In genomic region chr9:76472925-76473324, GRCh38 we compare ENCODE assay signal across 13 cellular contexts. TPM values are rescaled to one million over a fixed set of nuclear protein-coding genes. Genes with fewer than 3 reads are reported as not detected.
DNase-seq lines count a peak whose midpoint lies in the region; ATAC-seq and TF ChIP-seq lines count a peak whose summit lies in the region.
"Had no signal": no experiment of that assay in that cellular context is flagged by ENCODE, and none has a peak within 500 bp of the region (broad histone marks: within the 10 kb centered on the region; RNA-seq: fewer than 3 reads in every experiment).

No MANE protein-coding gene starts in this region.

- H3K36me3 ChIP-seq in HUES48 (ENCODE audit: control insufficient read depth, insufficient read depth, low read length) = no peaks in the 10 kb centered on the region
- no peaks in the 10 kb centered on the region for H3K36me3 ChIP-seq in esophagus squamous epithelium
- H3K36me3 ChIP-seq: heart right ventricle had no signal

- H3K27me3 Mint-ChIP-seq in stimulated activated memory B cell treated with anti-CD40 and anti-IgM and Interleukin-4, amounts not matched to agents 10 μg/mL and 1 μg/mL and 100 μg/mL, for 72 hours = peaks cover 23% of the 10 kb centered on the region

- H3K9me3 Mint-ChIP-seq in stimulated activated memory B cell treated with anti-CD40 and anti-IgM and Interleukin-4, amounts not matched to agents 10 μg/mL and 1 μg/mL and 100 μg/mL, for 72 hours = no peaks in the 10 kb centered on the region

- no peaks in the 10 kb centered on the region for H3K27me3 ChIP-seq in HUES48 (ENCODE audit: control insufficient read depth, insufficient read depth, low read length)
- H3K27me3 ChIP-seq in esophagus squamous epithelium = no peaks in the 10 kb centered on the region
- H3K27me3 ChIP-seq: heart right ventricle had no signal

- 61 to 62% methylated on average over 5 to 6 of the region's 6 CpGs for WGBS in esophagus squamous epithelium, 2 donors

- peaks cover 9% of the 10 kb centered on the region for H3K36me3 Mint-ChIP-seq in stimulated activated memory B cell treated with anti-CD40 and anti-IgM and Interleukin-4, amounts not matched to agents 10 μg/mL and 1 μg/mL and 100 μg/mL, for 72 hours

- no peak for TF ChIP-seq CTCF in esophagus squamous epithelium (IDR thresholded peaks at IDR 0.05)

- ATAC-seq in stimulated activated memory B cell treated with anti-CD40 and anti-IgM and Interleukin-4, amounts not matched to agents 10 μg/mL and 1 μg/mL and 100 μg/mL, for 72 hours = no peak
- no peak for ATAC-seq in HG02840 (IDR thresholded peaks at IDR 0.05; ENCODE audit: low FRiP score, unreplicated experiment)

- H3K4me1 Mint-ChIP-seq in stimulated activated memory B cell treated with anti-CD40 and anti-IgM and Interleukin-4, amounts not matched to agents 10 μg/mL and 1 μg/mL and 100 μg/mL, for 72 hours = peaks cover 42% of the 10 kb centered on the region

- H3K9me3 ChIP-seq in HUES48 (ENCODE audit: control insufficient read depth, insufficient read depth, low read length) = 0 out of 2 replicates have a peak, but pooled peaks cover under 1% of the 10 kb centered on the region
- H3K9me3 ChIP-seq in esophagus squamous epithelium = no peaks in the 10 kb centered on the region

- peak overlapping the region; percentile 95 for H3K27ac ChIP-seq in HUES48 (ENCODE audit: low read depth, low read length)
- H3K27ac ChIP-seq in substantia nigra (ENCODE audit: low read depth, low read length, poor library complexity, severe bottlenecking) = no peak overlapping the region
- no peak overlapping the region for H3K27ac ChIP-seq in esophagus squamous epithelium

- peaks cover 56% of the 10 kb centered on the region for H3K4me1 ChIP-seq in HUES48 (ENCODE audit: control insufficient read depth, insufficient read depth, low read length)
- peaks cover 0 to 16% (median 0%) of the 10 kb centered on the region in 3 donors for H3K4me1 ChIP-seq in esophagus squamous epithelium

- no peak overlapping the region for H3K9ac ChIP-seq in HUES48 (ENCODE audit: low read depth, low read length)

- peak overlapping the region; percentile 90 for H3K27ac Mint-ChIP-seq in stimulated activated memory B cell treated with anti-CD40 and anti-IgM and Interleukin-4, amounts not matched to agents 10 μg/mL and 1 μg/mL and 100 μg/mL, for 72 hours
- H3K27ac Mint-ChIP-seq: T-helper 1 cell treated with Interleukin-12 subunit alpha and Interleukin-12 subunit beta and Interleukin-4 antibody, amounts not matched to agents 30 μg/mL and 1 μg/mL, for 36 hours had no signal

- peak overlapping the region; percentile 57 for H3K4me3 Mint-ChIP-seq in stimulated activated memory B cell treated with anti-CD40 and anti-IgM and Interleukin-4, amounts not matched to agents 10 μg/mL and 1 μg/mL and 100 μg/mL, for 72 hours
- H3K4me3 Mint-ChIP-seq: T-helper 1 cell treated with Interleukin-12 subunit alpha and Interleukin-12 subunit beta and Interleukin-4 antibody, amounts not matched to agents 30 μg/mL and 1 μg/mL, for 36 hours had no signal

- intact Hi-C loops in esophagus squamous epithelium (cut with DNase I) = no loop called here

- DNase-seq in NCI-H748 treated with DMSO at 0.1 percent for 48 hours (lab: John Stamatoyannopoulos, UW) (peak; percentile 51), iPS-NIHi11 (ENCODE audit: low spot score) (peak; percentile 40), substantia nigra (lab: John Stamatoyannopoulos, UW) (no peak), DMS 273 treated with DMSO at 0.1 percent for 48 hours (lab: John Stamatoyannopoulos, UW) (no peak), esophagus squamous epithelium (lab: John Stamatoyannopoulos, UW) (no peak)
- DNase-seq: effector CD8-positive, alpha-beta T cell; heart right ventricle; NCI-H524 treated with DMSO at 0.1 percent for 48 hours; stimulated activated CD4-positive, alpha-beta T cell treated with anti-CD3 and anti-CD28 coated beads, Interleukin-12 subunit alpha, Interleukin-12 subunit beta, amount 100 ng/mL, for 4 hours had no signal

- no peak for TF ChIP-seq POLR2A in esophagus squamous epithelium (IDR thresholded peaks at IDR 0.05)

- H3K4me3 ChIP-seq in HUES48 (ENCODE audit: low read depth, low read length) = no peak overlapping the region
- H3K4me3 ChIP-seq in esophagus squamous epithelium = no peak overlapping the region
- H3K4me3 ChIP-seq: heart right ventricle had no signal

RNA-seq across cellular contexts. Expression of gene GCNT1, which starts 13.9 kb away (rescaled TPM):
- total RNA-seq in esophagus squamous epithelium = 1 to 10 TPM; 1.1 to 4.8 (median 3.0) TPM

Comparison
In these comparisons a context has a peak if more than half of its experiments do, and no peak if none do; other contexts are left out.
1. DNase-seq: peak in NCI-H748 treated with DMSO at 0.1 percent for 48 hours (single experiment) and iPS-NIHi11 (single experiment); none in substantia nigra (0 of 49), DMS 273 treated with DMSO at 0.1 percent for 48 hours (single experiment) and esophagus squamous epithelium (single experiment).